ENCODE assay signal across 17 cellular contexts in genomic region chrX:52914704-52915103, GRCh38. TPM values are rescaled to one million over a fixed set of nuclear protein-coding genes. Genes with fewer than 3 reads are reported as not detected.
"Had no signal": no experiment of that assay in that cellular context is flagged by ENCODE, and none has a peak within 500 bp of the region (broad histone marks: within the 10 kb centered on the region; RNA-seq: fewer than 3 reads in every experiment).

No MANE protein-coding gene starts in this region.

RNA-seq across cellular contexts. Expression of gene XAGE3, which starts 46.8 kb away (rescaled TPM):
- total RNA-seq: activated CD4-positive, alpha-beta memory T cell treated with anti-CD3 and anti-CD28 coated beads, Interleukin-2, amount 10 ng/mL, durations not matched to agents 7 days and 5 days; activated CD4-positive, alpha-beta T cell treated with anti-CD3 and anti-CD28 coated beads, Interleukin-2, amount 10 ng/mL, durations not matched to agents 7 days and 5 days; activated CD8-positive, alpha-beta memory T cell treated with anti-CD3 and anti-CD28 coated beads, Interleukin-2, amount 10 ng/mL, durations not matched to agents 7 days and 5 days; activated CD8-positive, alpha-beta T cell treated with anti-CD3 and anti-CD28 coated beads, Interleukin-2, amount 10 ng/mL, durations not matched to agents 7 days and 5 days; activated naive CD8-positive, alpha-beta T cell treated with anti-CD3 and anti-CD28 coated beads, Interleukin-2, amount 10 ng/mL, durations not matched to agents 7 days and 5 days; activated T-helper 1 cell treated with anti-CD3 and anti-CD28 coated beads, Interleukin-12 subunit alpha, Interleukin-12 subunit beta, Interleukin-2, Interleukin-4 antibody, amounts not matched to agents 30 ng/mL and 10 ng/mL and 1 ng/mL, durations not matched to agents 14 hours and 24 hours and 36 hours; activated T-helper 2 cell treated with anti-CD3 and anti-CD28 coated beads, Interferon-gamma antibody, Interleukin-2, Interleukin-4, amounts not matched to agents 10 μg/mL and 5 μg/mL and 100 μg/mL, durations not matched to agents 14 hours and 24 hours and 36 hours; ascending aorta; body of pancreas; breast epithelium; cardiac septum; cerebellum; T-cell; T-helper 1 cell treated with Interleukin-12 subunit alpha and Interleukin-12 subunit beta and Interleukin-4 antibody, amounts not matched to agents 30 ng/mL and 1 ng/mL, for 36 hours; T-helper 17 cell; T-helper 2 cell treated with Interferon-gamma antibody and Interleukin-4, amounts not matched to agents 100 ng/mL and 5 ng/mL, for 36 hours; WTC11 had no signal
